32 cellular contexts compared by ENCODE assay signal in genomic region chr4:182208651-182209050, GRCh38. TPM values are rescaled to one million over a fixed set of nuclear protein-coding genes. Genes with fewer than 3 reads are reported as not detected.
A peak's percentile ranks its signal among the peaks of the same experiment; 100 is the strongest.
DNase-seq lines count a peak whose midpoint lies in the region; ATAC-seq and TF ChIP-seq lines count a peak whose summit lies in the region.
"Had no signal": no experiment of that assay in that cellular context is flagged by ENCODE, and none has a peak within 500 bp of the region (broad histone marks: within the 10 kb centered on the region; RNA-seq: fewer than 3 reads in every experiment).

No MANE protein-coding gene starts in this region.

- intact Hi-C loops in mammary epithelial cell (cut with micrococcal nuclease): loop anchor here (5.0 kb wide), 1 partner anchor 99 kb away; no protein-coding TSS in a partner anchor

- H3K36me3 Mint-ChIP-seq in HFFc6 (ENCODE audit: low read depth): peaks cover 10% of the 10 kb centered on the region; the same call in 1 of the 2 replicates
- H3K36me3 Mint-ChIP-seq in GM23338 (ENCODE audit: low read depth): no peaks in the 10 kb centered on the region
- H3K36me3 Mint-ChIP-seq: activated naive CD8-positive, alpha-beta T cell; immature natural killer cell; stimulated activated memory B cell treated with anti-CD40 and anti-IgM and Interleukin-4, amounts not matched to agents 10 μg/mL and 1 μg/mL and 100 μg/mL, for 72 hours had no signal

- H3K9me2 ChIP-seq in GM23338 (ENCODE audit: insufficient read depth): no peaks in the 10 kb centered on the region

- no TSS peak for BruUV-seq in mammary epithelial cell (replicated peaks; lab: Mats Ljungman, UMichigan)

- 95% methylated on average over 3 of the region's 6 CpGs for WGBS in mammary epithelial cell (ENCODE audit: low coverage, missing lambda C conversion rate)
- 86 to 95% methylated on average over 2 to 3 of the region's 6 CpGs for WGBS in mesodermal cell (ENCODE audit: insufficient coverage in 2 of 2), 2 experiments

- H3K27me3 Mint-ChIP-seq in HFFc6 (ENCODE audit: insufficient read depth) (peaks cover 3% of the 10 kb centered on the region), GM23338 (ENCODE audit: insufficient read depth, low read depth, poor library complexity) (peaks cover 14% of the 10 kb centered on the region)
- H3K27me3 Mint-ChIP-seq: activated B cell treated with CpG ODN at 0.5 μM for 24 hours; activated naive CD8-positive, alpha-beta T cell; stimulated activated memory B cell treated with anti-CD40 and anti-IgM and Interleukin-4, amounts not matched to agents 10 μg/mL and 1 μg/mL and 100 μg/mL, for 72 hours had no signal

- H3K27ac Mint-ChIP-seq in HFFc6 (peak overlapping the region; percentile 81), GM23338 (no peak overlapping the region)
- H3K27ac Mint-ChIP-seq: activated B cell treated with CpG ODN at 0.5 μM for 24 hours; activated naive CD8-positive, alpha-beta T cell; immature natural killer cell; stimulated activated memory B cell treated with anti-CD40 and anti-IgM and Interleukin-4, amounts not matched to agents 10 μg/mL and 1 μg/mL and 100 μg/mL, for 72 hours had no signal

- H2AFZ ChIP-seq in mammary epithelial cell (ENCODE audit: low read depth, low read length) (no peak overlapping the region), GM23338 (no peak overlapping the region)

- no peaks in the 10 kb centered on the region for H3F3A ChIP-seq in GM23338 (replicated peaks; ENCODE audit: low read depth)

- H3K9me3 Mint-ChIP-seq in HFFc6 (no peaks in the 10 kb centered on the region), GM23338 (no peaks in the 10 kb centered on the region; the same call in 2 of the 3 replicates)
- H3K9me3 Mint-ChIP-seq: activated B cell treated with CpG ODN at 0.5 μM for 24 hours; neural crest cell; stimulated activated memory B cell treated with anti-CD40 and anti-IgM and Interleukin-4, amounts not matched to agents 10 μg/mL and 1 μg/mL and 100 μg/mL, for 72 hours had no signal

- no peaks in the 10 kb centered on the region for H4K20me1 ChIP-seq in mammary epithelial cell (ENCODE audit: insufficient read depth, low read length)
- no peaks in the 10 kb centered on the region for H4K20me1 ChIP-seq in GM23338 (replicated peaks; ENCODE audit: insufficient read depth)

- H3K36me3 ChIP-seq in mammary epithelial cell (ENCODE audit: insufficient read depth, low read length) (no peaks in the 10 kb centered on the region), mesodermal cell (ENCODE audit: control insufficient read depth, insufficient read depth, low read length) (peaks cover 11% of the 10 kb centered on the region), skeletal muscle tissue (ENCODE audit: control insufficient read depth in 3 of 3, insufficient read depth in 3 of 3, low read length in 3 of 3) (no peaks in the 10 kb centered on the region), GM23338 (ENCODE audit: insufficient read depth) (no peaks in the 10 kb centered on the region)

- TF ChIP-seq CTCF in HFFc6 (IDR thresholded peaks at IDR 0.05): no peak
- no peak for TF ChIP-seq CTCF in mammary epithelial cell (conservative IDR thresholded peaks at IDR 0.05 in 1 of 2, IDR thresholded peaks at IDR 0.05 in 1 of 2; ENCODE audit: extremely low read depth in 1 of 2, insufficient read depth in 1 of 2, low read depth in 1 of 2, low read length in 2 of 2)
- TF ChIP-seq CTCF in GM23338 (conservative IDR thresholded peaks at IDR 0.05; ENCODE audit: low read depth in 2 of 2): no peak

- dilution Hi-C loops in mammary epithelial cell (cut with HindIII; ENCODE audit: low sequenced_read_pairs): no loop called here

- peaks cover 27% of the 10 kb centered on the region for H3K4me1 ChIP-seq in mammary epithelial cell (ENCODE audit: insufficient read depth, low read length)
- H3K4me1 ChIP-seq in mesodermal cell (ENCODE audit: control insufficient read depth, insufficient read depth, low read length, poor library complexity, severe bottlenecking): peaks cover 75% of the 10 kb centered on the region
- H3K4me1 ChIP-seq in skeletal muscle tissue (ENCODE audit: control insufficient read depth in 3 of 3, insufficient read depth in 3 of 3, low read length in 3 of 3): peaks cover 0 to 8% (median 0%) of the 10 kb centered on the region in 3 donors
- peaks cover 45% of the 10 kb centered on the region for H3K4me1 ChIP-seq in GM23338 (ENCODE audit: insufficient read depth)

- H3K9me3 ChIP-seq in mammary epithelial cell (replicated peaks; ENCODE audit: insufficient read depth, low read length): no peaks in the 10 kb centered on the region
- no peaks in the 10 kb centered on the region for H3K9me3 ChIP-seq in mesodermal cell (ENCODE audit: control insufficient read depth, low read length)
- H3K9me3 ChIP-seq in skeletal muscle tissue (ENCODE audit: control insufficient read depth in 3 of 3, low read length in 3 of 3): no peaks in the 10 kb centered on the region
- H3K9me3 ChIP-seq: mucosa of descending colon had no signal

- H3K27ac ChIP-seq in mammary epithelial cell (ENCODE audit: insufficient read depth, low read depth, low read length) (peak overlapping the region; percentile 93), mesodermal cell (ENCODE audit: low read depth, low read length, severe bottlenecking) (peak overlapping the region; percentile 87), skeletal muscle tissue (ENCODE audit: low read depth, low read length) (peak overlapping the region; percentile 18), GM23338 (ENCODE audit: low read depth) (no peak overlapping the region)
- H3K27ac ChIP-seq: C4-2B had no signal

- H3K4me2 ChIP-seq in mammary epithelial cell (ENCODE audit: insufficient read depth, low read depth, low read length) (peak overlapping the region; percentile 80), GM23338 (no peak overlapping the region)

- H3K4me1 Mint-ChIP-seq in HFFc6 (ENCODE audit: low read depth) (peaks cover 68% of the 10 kb centered on the region), GM23338 (peaks cover 64% of the 10 kb centered on the region)
- H3K4me1 Mint-ChIP-seq: activated B cell treated with CpG ODN at 0.5 μM for 24 hours; immature natural killer cell; stimulated activated memory B cell treated with anti-CD40 and anti-IgM and Interleukin-4, amounts not matched to agents 10 μg/mL and 1 μg/mL and 100 μg/mL, for 72 hours had no signal

- H3K9ac ChIP-seq in mammary epithelial cell (ENCODE audit: insufficient read depth, low read length): peak overlapping the region; percentile 43
- H3K9ac ChIP-seq in skeletal muscle tissue (ENCODE audit: low read depth in 1 of 3, low read length in 3 of 3): no peak overlapping the region

- DNase-seq in HFFc6 (no peak), mammary epithelial cell (no peak), NOMO-1 treated with dmso at 0.1 percent for 144 hours (lab: John Stamatoyannopoulos, UW; ENCODE audit: unreplicated experiment) (no peak), GM23338 (ENCODE audit: low spot score) (no peak), GM19238 (ENCODE audit: insufficient read length, low spot score) (no peak)
- DNase-seq: activated B cell treated with CpG ODN at 0.5 μM for 24 hours; activated CD4-positive, alpha-beta T cell treated with anti-CD3 and anti-CD28 coated beads, Interleukin-2, amount 50 U/mL, for 4 hours; activated CD8-positive, alpha-beta memory T cell treated with anti-CD3 and anti-CD28 coated beads, Interleukin-2, amount 50 U/mL, for 48 hours; Calu3; cerebellar nuclear complex; effector CD4-positive, alpha-beta T cell; hippocampal formation; immature natural killer cell; left ventricle myocardium superior; mucosa of descending colon; NCI-H1105 treated with DMSO at 0.1 percent for 48 hours; NCI-H2029; NCI-H2227 treated with DMSO at 0.1 percent for 48 hours; NCI-H748 treated with DMSO at 0.1 percent for 48 hours; stimulated activated CD4-positive, alpha-beta T cell treated with anti-CD3 and anti-CD28 coated beads, Interleukin-2, amount 100 ng/mL, for 48 hours; T-helper 9 cell had no signal

- H3K27me3 ChIP-seq in mammary epithelial cell (ENCODE audit: insufficient read depth, low read length) (no peaks in the 10 kb centered on the region), skeletal muscle tissue (ENCODE audit: control insufficient read depth in 3 of 3, insufficient read depth in 3 of 3, low read length in 3 of 3) (no peaks in the 10 kb centered on the region), GM23338 (ENCODE audit: insufficient read depth) (no peaks in the 10 kb centered on the region)

- CTCF ChIA-PET in mammary epithelial cell (lab: Charles Lee; ENCODE audit: low non-redundant PET): no interaction called here

- no peak overlapping the region for H3K4me3 ChIP-seq in mammary epithelial cell (replicated peaks in 1 of 3; ENCODE audit: insufficient read depth in 1 of 3, low read depth in 2 of 3, low read length in 3 of 3)
- H3K4me3 ChIP-seq in mesodermal cell (ENCODE audit: extremely low read depth, insufficient read depth, low read length, poor library complexity, severe bottlenecking): no peak overlapping the region
- no peak overlapping the region for H3K4me3 ChIP-seq in skeletal muscle tissue (ENCODE audit: low read length in 3 of 3)
- no peak overlapping the region for H3K4me3 ChIP-seq in GM23338
- H3K4me3 ChIP-seq: GM12878, mucosa of descending colon had no signal

- H3K4me3 Mint-ChIP-seq in HFFc6 (no peak overlapping the region; the same call in 1 of the 2 replicates), GM23338 (no peak overlapping the region)
- H3K4me3 Mint-ChIP-seq: activated B cell treated with CpG ODN at 0.5 μM for 24 hours; activated naive CD8-positive, alpha-beta T cell; immature natural killer cell; neural crest cell; stimulated activated memory B cell treated with anti-CD40 and anti-IgM and Interleukin-4, amounts not matched to agents 10 μg/mL and 1 μg/mL and 100 μg/mL, for 72 hours had no signal

- ATAC-seq in HG03460 (IDR thresholded peaks at IDR 0.05; ENCODE audit: unreplicated experiment): no peak
- ATAC-seq in GM23338: no peak
- ATAC-seq: GM12878; HCT116; mucosa of descending colon; Right ventricle myocardium inferior; stimulated activated memory B cell treated with anti-CD40 and anti-IgM and Interleukin-4, amounts not matched to agents 10 μg/mL and 1 μg/mL and 100 μg/mL, for 72 hours had no signal

- in situ Hi-C loops in mammary epithelial cell (cut with MboI; ENCODE audit: low sequenced_read_pairs in 2 of 2): no loop called here

- peaks cover 53% of the 10 kb centered on the region for H3K79me2 ChIP-seq in mammary epithelial cell (ENCODE audit: insufficient read depth, low read length)
- no peaks in the 10 kb centered on the region for H3K79me2 ChIP-seq in GM23338 (replicated peaks; ENCODE audit: insufficient read depth)

TF ChIP-seq in GM23338, 12 proteins besides CTCF, POLR2A, EP300 and RAD21 (continues in another document):
- no peak for TF ChIP-seq CREB1 (CRISPR knock-in tag; IDR thresholded peaks at IDR 0.05; ENCODE audit: low read depth)
- TF ChIP-seq STAT1 (IDR thresholded peaks at IDR 0.05; ENCODE audit: unreplicated experiment): no peak

RNA-seq across cellular contexts. Expression of gene TENM3, which starts 34.6 kb away (rescaled TPM):
- total RNA-seq in HFFc6 (2021; fragmentation: NEBNext Ultra II Directional; extraction: Animal tissue kit (Norgen Biotek cat#: 25700)): 10 to 100 TPM; 31.1 to 52.1 (median 42.0) TPM
- total RNA-seq in mammary epithelial cell (10 to 100 TPM; 43.2 to 54.9 TPM), skeletal muscle tissue (29.7 TPM)
- polyA plus RNA-seq in mammary epithelial cell (24.5 TPM), GM23338 (2016; fragmentation: Nextera tagmentation; extraction: Ambion mirVana) (19.1 and 22.2 TPM in 2 replicates)
- polyA minus RNA-seq in mammary epithelial cell: 104 TPM
- polyA plus RNA-seq in mesodermal cell (2013, experiment 1 of 2): 75.8 TPM
- 56.1 TPM for polyA plus RNA-seq in mesodermal cell (2013, experiment 2 of 2)
- total RNA-seq in GM23338 (2014; rRNA removed; shearing (Covaris generic)): 128 and 132 TPM in 2 replicates
- total RNA-seq: activated B cell treated with CpG ODN at 0.5 μM for 24 hours, OCI-LY7 had no signal
- polyA plus RNA-seq: immature natural killer cell had no signal
